Comparison of ENCODE assay signal across 17 cellular contexts in the genomic region with DNA sequence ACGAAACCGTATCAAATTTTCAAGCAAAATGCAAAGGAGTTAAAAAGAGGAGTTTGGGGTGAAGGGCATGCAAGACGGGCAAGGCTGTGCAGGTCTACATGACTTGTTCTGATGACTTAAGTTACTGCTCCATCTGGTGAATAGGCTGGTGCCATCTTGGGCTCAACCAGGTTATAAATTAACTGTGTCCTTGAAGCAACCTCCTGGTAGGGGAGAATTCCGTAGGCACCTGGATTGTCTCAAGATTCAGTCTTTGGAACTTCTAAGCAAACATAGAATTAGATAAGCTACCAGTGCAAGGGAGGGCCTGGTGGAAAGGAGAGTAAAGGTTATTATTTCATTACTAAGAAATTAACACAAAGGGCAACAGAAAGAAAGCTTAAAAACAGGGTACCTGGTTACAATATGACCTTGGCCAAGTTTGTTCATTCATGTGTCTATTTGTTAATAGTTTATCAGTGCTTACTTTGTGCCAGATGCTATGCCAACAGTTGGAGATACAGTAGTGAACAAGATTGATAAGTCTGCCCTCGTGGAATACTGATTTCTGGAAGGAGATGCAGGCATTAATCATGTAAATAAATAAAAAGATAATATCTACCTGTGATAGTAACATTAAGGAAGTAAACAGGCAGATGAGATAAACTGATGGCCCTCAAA.
DNase-seq lines count a peak whose midpoint lies in the region; ATAC-seq, FAIRE-seq and TF ChIP-seq lines count a peak whose summit lies in the region.
"Had no signal": no experiment of that assay in that cellular context is flagged by ENCODE, and none has a peak within 500 bp of the region (broad histone marks: within the 10 kb centered on the region; RNA-seq: fewer than 3 reads in every experiment).

No MANE protein-coding gene starts in this region.

- no peak for TF ChIP-seq CTCF in A549 (IDR thresholded peaks at IDR 0.05)
- no peak for TF ChIP-seq CTCF in natural killer cell (IDR thresholded peaks at IDR 0.05)

- no peak overlapping the region for H3K27ac ChIP-seq in A549
- H3K27ac ChIP-seq: GM23248 had no signal

- H3K4me3 Mint-ChIP-seq in natural killer cell = no peak overlapping the region
- H3K4me3 Mint-ChIP-seq in effector memory CD8-positive, alpha-beta T cell = no peak overlapping the region
- H3K4me3 Mint-ChIP-seq: B cell; CD4-positive, alpha-beta T cell; H9 had no signal

- H3K4me3 ChIP-seq in A549 (no peak overlapping the region), H7 (ENCODE audit: insufficient read depth, low read depth, low read length) (no peak overlapping the region)
- H3K4me3 ChIP-seq: GM12878, GM23248 had no signal

- peaks cover 12 to 14% of the 10 kb centered on the region in 2 donors for H3K27me3 Mint-ChIP-seq in natural killer cell (ENCODE audit: low read depth in 2 of 2)
- H3K27me3 Mint-ChIP-seq in effector memory CD8-positive, alpha-beta T cell = no peaks in the 10 kb centered on the region
- H3K27me3 Mint-ChIP-seq: CD4-positive, alpha-beta T cell had no signal

- H3K27me3 ChIP-seq in H7 (ENCODE audit: control insufficient read depth, insufficient read depth, low read length) = no peaks in the 10 kb centered on the region

- no peaks in the 10 kb centered on the region for H3K36me3 ChIP-seq in H7 (replicated peaks; ENCODE audit: control insufficient read depth, insufficient read depth, low read length)

- H3K4me2 ChIP-seq in A549 = peak overlapping the region; percentile 12; the same call in 2 of the 3 replicates

- TF ChIP-seq EP300 in A549 (IDR thresholded peaks at IDR 0.05) = no peak

- CTCF ChIA-PET in A549 (lab: Yijun Ruan, JAX) = no interaction called here

- intact Hi-C loops in natural killer cell (cut with micrococcal nuclease) = no loop called here

- H3K36me3 Mint-ChIP-seq in natural killer cell = no peaks in the 10 kb centered on the region
- H3K36me3 Mint-ChIP-seq in effector memory CD8-positive, alpha-beta T cell (ENCODE audit: insufficient read depth) = no peaks in the 10 kb centered on the region

- TF ChIP-seq POLR2A in A549 (IDR thresholded peaks at IDR 0.05; ENCODE audit: low read length) = no peak

- no peak for FAIRE-seq in A549 (lab: Jason Lieb, UNC)
- FAIRE-seq in RCC 7860 (lab: Jason Lieb, UNC) = peak; percentile 20
- FAIRE-seq: GM12878, GM18507, HTR-8/SVneo had no signal

- H3K4me1 Mint-ChIP-seq in natural killer cell = no peaks in the 10 kb centered on the region
- peaks cover 0 to 2% of the 10 kb centered on the region in 2 donors for H3K4me1 Mint-ChIP-seq in effector memory CD8-positive, alpha-beta T cell (ENCODE audit: low read depth in 2 of 2)
- H3K4me1 Mint-ChIP-seq: B cell had no signal

- POLR2A ChIA-PET in A549 (lab: Yijun Ruan, JAX) = interaction anchor here (0.7 kb wide), 1 partner anchor 12 kb away, joined by 3 read pairs; no protein-coding TSS in a partner anchor

- H3K27ac Mint-ChIP-seq in natural killer cell = no peak overlapping the region
- H3K27ac Mint-ChIP-seq in effector memory CD8-positive, alpha-beta T cell = no peak overlapping the region
- H3K27ac Mint-ChIP-seq: B cell; CD4-positive, alpha-beta T cell; H9 had no signal

- no peaks in the 10 kb centered on the region for H3K9me3 Mint-ChIP-seq in natural killer cell
- H3K9me3 Mint-ChIP-seq in effector memory CD8-positive, alpha-beta T cell = no peaks in the 10 kb centered on the region
- H3K9me3 Mint-ChIP-seq: CD4-positive, alpha-beta T cell; H9 had no signal

- ATAC-seq in A549 (no peak), natural killer cell (no peak), HG02852 (IDR thresholded peaks at IDR 0.05; ENCODE audit: unreplicated experiment) (no peak)
- ATAC-seq in effector memory CD8-positive, alpha-beta T cell (replicated peaks) = no peak
- ATAC-seq: GM12878 had no signal

- DNase-seq in A549 (ENCODE audit: low read depth in 1 of 2, low spot score in 1 of 2) = peak in 1 of 2 experiments; percentile 7
- DNase-seq in RCC 7860 (ENCODE audit: low spot score) = no peak
- DNase-seq in kidney tubule cell (ENCODE audit: low spot score) = peak; percentile 57
- DNase-seq in mucosa of gallbladder (ENCODE audit: low spot score) = peak; percentile 76
- no peak for DNase-seq in natural killer cell
- DNase-seq in effector memory CD8-positive, alpha-beta T cell = no peak
- DNase-seq in H7 = no peak
- DNase-seq: C1 segment of cervical spinal cord; CD4-positive, alpha-beta T cell; DMS79; GM23248; H9 had no signal

- no peak for TF ChIP-seq RAD21 in A549 (conservative IDR thresholded peaks at IDR 0.05 in 1 of 2, IDR thresholded peaks at IDR 0.05 in 1 of 2)

- H3K9me3 ChIP-seq in A549 = no peaks in the 10 kb centered on the region; the same call in 2 of the 3 replicates

- H3K4me1 ChIP-seq in A549 = peaks cover 7% of the 10 kb centered on the region; the same call in 2 of the 3 replicates

- WGBS in A549 (ENCODE audit: missing lambda C conversion rate) = 51% methylated on average over 5 of the region's 5 CpGs

TF ChIP-seq in A549, 52 proteins besides CTCF, POLR2A, EP300 and RAD21:
- TF ChIP-seq HOXA7 (CRISPR knock-in tag; IDR thresholded peaks at IDR 0.05) = no peak

Comparison
In these comparisons a context has a peak if more than half of its experiments do, and no peak if none do; other contexts are left out.
1. DNase-seq: peak in kidney tubule cell (single experiment) and mucosa of gallbladder (single experiment); none in RCC 7860 (single experiment), natural killer cell (single experiment), effector memory CD8-positive, alpha-beta T cell (0 of 3) and H7 (single experiment).